Comparison of ENCODE assay signal across 29 cellular contexts in genomic region chr1:48753293-48753692, GRCh38. TPM values are rescaled to one million over a fixed set of nuclear protein-coding genes. Genes with fewer than 3 reads are reported as not detected.
"Had no signal": no experiment of that assay in that cellular context is flagged by ENCODE, and none has a peak within 500 bp of the region (broad histone marks: within the 10 kb centered on the region; RNA-seq: fewer than 3 reads in every experiment).

No MANE protein-coding gene starts in this region.

- H3K27me3 ChIP-seq: ascending aorta, brain microvascular endothelial cell, dorsolateral prefrontal cortex, heart right ventricle, tibial nerve had no signal

- H3K27ac Mint-ChIP-seq: activated CD4-positive, alpha-beta T cell treated with anti-CD3 and anti-CD28 coated beads for 36 hours; activated naive CD4-positive, alpha-beta T cell treated with anti-CD3 and anti-CD28 coated beads for 36 hours; activated naive CD8-positive, alpha-beta T cell treated with anti-CD3 and anti-CD28 coated beads, Interleukin-2, amount 10 ng/mL, durations not matched to agents 7 days and 5 days; mesothelial cell of epicardium had no signal

- H3K79me2 ChIP-seq: parathyroid adenoma had no signal

- H2AFZ ChIP-seq: parathyroid adenoma had no signal

- H3K4me3 Mint-ChIP-seq: activated CD4-positive, alpha-beta T cell treated with anti-CD3 and anti-CD28 coated beads for 36 hours; activated naive CD4-positive, alpha-beta T cell treated with anti-CD3 and anti-CD28 coated beads for 36 hours; activated naive CD8-positive, alpha-beta T cell treated with anti-CD3 and anti-CD28 coated beads, Interleukin-2, amount 10 ng/mL, durations not matched to agents 7 days and 5 days; mesothelial cell of epicardium; naive thymus-derived CD8-positive, alpha-beta T cell; neural crest cell had no signal

- ATAC-seq: activated CD4-positive, alpha-beta T cell treated with anti-CD3 and anti-CD28 coated beads for 36 hours; heart right ventricle; naive thymus-derived CD8-positive, alpha-beta T cell; psoas muscle had no signal

- H3K27ac ChIP-seq: ascending aorta, brain microvascular endothelial cell, coronary artery, heart right ventricle, left ventricle myocardium inferior, parathyroid adenoma, psoas muscle, tibial nerve had no signal

- H3K9ac ChIP-seq: parathyroid adenoma had no signal

- H3K27me3 Mint-ChIP-seq: activated CD4-positive, alpha-beta T cell treated with anti-CD3 and anti-CD28 coated beads for 36 hours; activated naive CD8-positive, alpha-beta T cell treated with anti-CD3 and anti-CD28 coated beads, Interleukin-2, amount 10 ng/mL, durations not matched to agents 7 days and 5 days; naive thymus-derived CD8-positive, alpha-beta T cell had no signal

- H3K9me3 Mint-ChIP-seq: activated naive CD4-positive, alpha-beta T cell treated with anti-CD3 and anti-CD28 coated beads for 36 hours; activated naive CD8-positive, alpha-beta T cell treated with anti-CD3 and anti-CD28 coated beads, Interleukin-2, amount 10 ng/mL, durations not matched to agents 7 days and 5 days; mesothelial cell of epicardium; naive thymus-derived CD8-positive, alpha-beta T cell; neural crest cell had no signal

- H3K4me3 ChIP-seq: ascending aorta, coronary artery, dorsolateral prefrontal cortex, heart right ventricle, left ventricle myocardium inferior, psoas muscle, smooth muscle cell, tibial nerve had no signal

- H3K4me1 ChIP-seq: left ventricle myocardium inferior, parathyroid adenoma, psoas muscle, tibial nerve had no signal

- H3K36me3 ChIP-seq: brain microvascular endothelial cell had no signal

- DNase-seq: activated CD4-positive, alpha-beta T cell treated with anti-CD3 and anti-CD28 coated beads for 36 hours; activated CD4-positive, alpha-beta T cell treated with anti-CD3 and anti-CD28 coated beads, Interleukin-2, amount 50 U/mL, for 4 hours; activated CD4-positive, CD25-positive, alpha-beta regulatory T cell; activated effector memory CD4-positive, alpha-beta T cell treated with Interleukin-2 at 50 U/mL for 16 hours; activated naive CD4-positive, alpha-beta T cell treated with anti-CD3 and anti-CD28 coated beads for 36 hours; activated naive CD8-positive, alpha-beta T cell treated with anti-CD3 and anti-CD28 coated beads, Interleukin-2, amount 10 ng/mL, durations not matched to agents 7 days and 5 days; activated T-cell treated with anti-CD3 and anti-CD28 coated beads for 4 hours; brain microvascular endothelial cell; dorsolateral prefrontal cortex; effector memory CD4-positive, alpha-beta T cell; heart right ventricle; left ventricle myocardium inferior; mammary epithelial cell; naive thymus-derived CD8-positive, alpha-beta T cell; occipital lobe; psoas muscle; stimulated activated CD4-positive, alpha-beta T cell treated with anti-CD3 and anti-CD28 coated beads, Interleukin-1b, Interleukin-23, amount 100 ng/mL, for 48 hours; stimulated activated CD4-positive, alpha-beta T cell treated with anti-CD3 and anti-CD28 coated beads, Interleukin-4, amount 100 ng/mL, for 4 hours; stimulated activated CD8-positive, alpha-beta memory T cell treated with anti-CD3 and anti-CD28 coated beads, Interleukin-4, amount 100 ng/mL, for 48 hours; stimulated activated naive CD4-positive, alpha-beta T cell; T-helper 2 cell had no signal

- H3K4me1 Mint-ChIP-seq: mesothelial cell of epicardium had no signal

- H3K4me2 ChIP-seq: smooth muscle cell had no signal

- H3K9me3 ChIP-seq: ascending aorta, heart right ventricle, left ventricle myocardium inferior, psoas muscle, tibial nerve had no signal

RNA-seq across cellular contexts. Expression of gene BEND5, which starts 23.4 kb away (rescaled TPM):
- total RNA-seq: fibroblast of villous mesenchyme had no signal
